ENCODE assay signal across 8 cellular contexts in genomic region chr1:155976062-155976912, GRCh38. TPM values are rescaled to one million over a fixed set of nuclear protein-coding genes. Genes with fewer than 3 reads are reported as not detected.
DNase-seq lines count a peak whose midpoint lies in the region; ATAC-seq and TF ChIP-seq lines count a peak whose summit lies in the region.

No MANE protein-coding gene starts in this region.

- H4K20me1 ChIP-seq in GM23338 (replicated peaks; ENCODE audit: insufficient read depth) = peaks cover 46% of the 10 kb centered on the region

- H3K4me1 ChIP-seq in GM23338 (ENCODE audit: insufficient read depth) = peaks cover 63% of the 10 kb centered on the region
- peaks cover 57 to 65% of the 10 kb centered on the region in 2 donors for H3K4me1 ChIP-seq in naive thymus-derived CD4-positive, alpha-beta T cell (ENCODE audit: control insufficient read depth in 2 of 2, insufficient read depth in 2 of 2, low read length in 2 of 2)

- H3K4me3 ChIP-seq in GM23338 (peak overlapping the region; percentile 96), epithelial cell of esophagus (ENCODE audit: low read length) (peak overlapping the region; percentile 80)
- peak overlapping the region; percentile 74 for H3K4me3 ChIP-seq in naive thymus-derived CD4-positive, alpha-beta T cell (ENCODE audit: low read length)

- intact Hi-C loops in naive thymus-derived CD4-positive, alpha-beta T cell (cut with micrococcal nuclease) = loop anchor here (1.0 to 5.0 kb wide), 6 partner anchors 9 to 289 kb away; partner anchors contain the start of genes DAP3 (in 1 of the 2), KHDC4 (in 1 of the 2), SSR2 (in 1 of the 2) and SYT11 (in 1 of the 2)

- H3K27ac Mint-ChIP-seq in GM23338 = peak overlapping the region; percentile 31
- peak overlapping the region; percentile 77 to 98 (median 95) for H3K27ac Mint-ChIP-seq in naive thymus-derived CD4-positive, alpha-beta T cell

- no peaks in the 10 kb centered on the region for H3K9me3 ChIP-seq in naive thymus-derived CD4-positive, alpha-beta T cell (ENCODE audit: control insufficient read depth in 2 of 3, low read length in 3 of 3)

- DNase-seq in GM23338 (ENCODE audit: low spot score) (peak; percentile 88), NCI-H82 treated with DMSO at 0.1 percent for 48 hours (lab: John Stamatoyannopoulos, UW; ENCODE audit: unreplicated experiment) (peak; percentile 82), epithelial cell of esophagus (ENCODE audit: low read depth) (peak; percentile 69), substantia nigra (lab: John Stamatoyannopoulos, UW) (peak in 29 of 49 donors; percentile 12 to 70 (median 37))
- DNase-seq in activated CD8-positive, alpha-beta memory T cell treated with anti-CD3 and anti-CD28 coated beads for 4 hours (ENCODE audit: low read depth in 2 of 2) = peak; percentile 42 to 58
- peak in 8 of 9 donors; percentile 61 to 79 (median 72) for DNase-seq in naive thymus-derived CD4-positive, alpha-beta T cell

- H3K9me2 ChIP-seq in GM23338 (ENCODE audit: insufficient read depth) = no peaks in the 10 kb centered on the region

- CTCF ChIA-PET in naive thymus-derived CD4-positive, alpha-beta T cell (lab: Charles Lee) = interaction anchor here (0.5 to 5.4 kb wide), 8 partner anchors 8 to 924 kb away, joined by 3 to 39 read pairs (median 6); partner anchors contain the start of gene KHDC4

- H3K9me3 Mint-ChIP-seq in GM23338 = no peaks in the 10 kb centered on the region
- peaks cover 0 to 4% (median 0%) of the 10 kb centered on the region in 11 donors for H3K9me3 Mint-ChIP-seq in naive thymus-derived CD4-positive, alpha-beta T cell

- peaks cover 72% of the 10 kb centered on the region for H3K4me1 Mint-ChIP-seq in GM23338
- H3K4me1 Mint-ChIP-seq in naive thymus-derived CD4-positive, alpha-beta T cell = peaks cover 61 to 79% (median 69%) of the 10 kb centered on the region in 7 donors

- H2AFZ ChIP-seq in GM23338 = no peak overlapping the region

- H3K79me2 ChIP-seq in GM23338 (replicated peaks; ENCODE audit: insufficient read depth) = peaks cover 65% of the 10 kb centered on the region

- POLR2A ChIA-PET in naive thymus-derived CD4-positive, alpha-beta T cell (lab: Charles Lee) = interaction anchor here (0.7 to 10.1 kb wide), 18 partner anchors 4 to 1817 kb away, joined by 3 to 144 read pairs (median 6); partner anchors contain the start of genes ARHGEF2, KHDC4, RXFP4 and SSR2

- TF ChIP-seq CTCF in GM23338 (conservative IDR thresholded peaks at IDR 0.05; ENCODE audit: low read depth in 2 of 2) (no peak), epithelial cell of esophagus (IDR thresholded peaks at IDR 0.05; ENCODE audit: insufficient read depth, low read depth, low read length, missing control alignments) (no peak)

- no peak overlapping the region for H3K27ac ChIP-seq in GM23338 (ENCODE audit: low read depth)
- peak overlapping the region; percentile 90 for H3K27ac ChIP-seq in naive thymus-derived CD4-positive, alpha-beta T cell (ENCODE audit: low read depth, low read length)
- peak overlapping the region; percentile 100 for H3K27ac ChIP-seq in substantia nigra (ENCODE audit: low read depth, low read length, poor library complexity, severe bottlenecking)

- H3K36me3 ChIP-seq in GM23338 (ENCODE audit: insufficient read depth) = no peaks in the 10 kb centered on the region
- H3K36me3 ChIP-seq in naive thymus-derived CD4-positive, alpha-beta T cell (ENCODE audit: control insufficient read depth in 2 of 3, insufficient read depth in 3 of 3, low read length in 3 of 3) = peaks cover 0 to 28% (median 0%) of the 10 kb centered on the region in 3 experiments

- H3F3A ChIP-seq in GM23338 (replicated peaks; ENCODE audit: low read depth) = peaks cover 22% of the 10 kb centered on the region

- peak; percentile 23 for ATAC-seq in GM23338
- ATAC-seq in naive thymus-derived CD4-positive, alpha-beta T cell = peak; percentile 29
- ATAC-seq in HG03354 (IDR thresholded peaks at IDR 0.05; ENCODE audit: poor library complexity, severe bottlenecking, unreplicated experiment) = no peak
- ATAC-seq in GM19395 (IDR thresholded peaks at IDR 0.05; ENCODE audit: unreplicated experiment) = no peak

- no peaks in the 10 kb centered on the region for H3K27me3 ChIP-seq in GM23338 (ENCODE audit: insufficient read depth)
- H3K27me3 ChIP-seq in naive thymus-derived CD4-positive, alpha-beta T cell (ENCODE audit: control insufficient read depth in 2 of 2, insufficient read depth in 2 of 2, low read length in 2 of 2) = no peaks in the 10 kb centered on the region

- H3K36me3 Mint-ChIP-seq in GM23338 (ENCODE audit: low read depth) = peaks cover 9% of the 10 kb centered on the region
- peaks cover 0 to 34% (median 14%) of the 10 kb centered on the region in 5 donors for H3K36me3 Mint-ChIP-seq in naive thymus-derived CD4-positive, alpha-beta T cell

- H3K27me3 Mint-ChIP-seq in GM23338 (ENCODE audit: insufficient read depth, low read depth, poor library complexity) = peaks cover 28% of the 10 kb centered on the region
- H3K27me3 Mint-ChIP-seq in naive thymus-derived CD4-positive, alpha-beta T cell = no peaks in the 10 kb centered on the region

- H3K4me2 ChIP-seq in GM23338 = peak overlapping the region; percentile 82

- H3K4me3 Mint-ChIP-seq in GM23338 = peak overlapping the region; percentile 84
- H3K4me3 Mint-ChIP-seq in naive thymus-derived CD4-positive, alpha-beta T cell = peak overlapping the region; percentile 89 to 98 (median 94)

TF ChIP-seq in GM23338, 12 proteins besides CTCF, POLR2A, EP300 and RAD21 (continues in another document):
- TF ChIP-seq CREB1 (CRISPR knock-in tag; IDR thresholded peaks at IDR 0.05; ENCODE audit: low read depth) (no peak), NANOG (IDR thresholded peaks at IDR 0.05; ENCODE audit: borderline replicate concordance) (no peak), POLR2AphosphoS5 (IDR thresholded peaks at IDR 0.05; ENCODE audit: low read depth) (no peak), EZH2phosphoT487 (IDR thresholded peaks at IDR 0.05; ENCODE audit: unreplicated experiment) (no peak), EZH2 (IDR thresholded peaks at IDR 0.05; ENCODE audit: low read depth, unreplicated experiment) (no peak), ZNF331 (CRISPR knock-in tag; IDR thresholded peaks at IDR 0.05; ENCODE audit: low read depth) (no peak)

RNA-seq across cellular contexts. Expression of gene ARHGEF2, which starts 2.1 kb away (rescaled TPM):
- 64.0 and 87.6 TPM in 2 replicates for total RNA-seq in GM23338 (2014; rRNA removed; shearing (Covaris generic))
- polyA plus RNA-seq in GM23338 (2016; fragmentation: Nextera tagmentation; extraction: Ambion mirVana) = 21.2 and 23.0 TPM in 2 replicates
- 100 to 1,000 TPM; 108 to 236 (median 182) TPM for total RNA-seq in naive thymus-derived CD4-positive, alpha-beta T cell
- 10 to 100 TPM; 17.0 to 28.5 TPM for polyA plus RNA-seq in naive thymus-derived CD4-positive, alpha-beta T cell

RNA-seq across cellular contexts. Expression of gene RXFP4, which starts 34.8 kb away (rescaled TPM):
- total RNA-seq in GM23338 (2014; rRNA removed; shearing (Covaris generic)) = not detected in 2 replicates
- 0.23 TPM in 1 of 2 replicates, not detected in the other for polyA plus RNA-seq in GM23338 (2016; fragmentation: Nextera tagmentation; extraction: Ambion mirVana)
- not detected for total RNA-seq in naive thymus-derived CD4-positive, alpha-beta T cell
- 1 to 10 TPM in 1 of 2 donors, under 1 TPM in 1; 0.60 to 1.3 TPM for polyA plus RNA-seq in naive thymus-derived CD4-positive, alpha-beta T cell

RNA-seq across cellular contexts. Expression of gene KHDC4, which starts 42.1 kb away (rescaled TPM):
- total RNA-seq in GM23338 (2014; rRNA removed; shearing (Covaris generic)) = 56.0 and 57.7 TPM in 2 replicates
- 41.2 and 47.1 TPM in 2 replicates for polyA plus RNA-seq in GM23338 (2016; fragmentation: Nextera tagmentation; extraction: Ambion mirVana)
- total RNA-seq in naive thymus-derived CD4-positive, alpha-beta T cell = 100 to 1,000 TPM in 2 of 5 experiments, 10 to 100 TPM in 3; 64.6 to 117 (median 79.8) TPM
- polyA plus RNA-seq in naive thymus-derived CD4-positive, alpha-beta T cell = 1 to 10 TPM; 8.1 to 9.3 TPM

RNA-seq across cellular contexts. Expression of gene SSR2, which starts 44.5 kb away (rescaled TPM):
- 270 and 291 TPM in 2 replicates for total RNA-seq in GM23338 (2014; rRNA removed; shearing (Covaris generic))
- polyA plus RNA-seq in GM23338 (2016; fragmentation: Nextera tagmentation; extraction: Ambion mirVana) = 130 and 136 TPM in 2 replicates
- 100 to 1,000 TPM; 207 to 278 (median 256) TPM for total RNA-seq in naive thymus-derived CD4-positive, alpha-beta T cell
- polyA plus RNA-seq in naive thymus-derived CD4-positive, alpha-beta T cell = 100 to 1,000 TPM; 366 to 393 TPM

Comparison
In these comparisons a context has a peak if more than half of its experiments do, and no peak if none do; other contexts are left out.
1. ATAC-seq: peak in GM23338 (single experiment) and naive thymus-derived CD4-positive, alpha-beta T cell (single experiment); none in HG03354 (single experiment) and GM19395 (single experiment).
2. DNase-seq: peak in every context shown above with its lines; median percentile 88 in GM23338; 82 in NCI-H82 treated with DMSO at 0.1 percent for 48 hours; 72 in naive thymus-derived CD4-positive, alpha-beta T cell; 69 in epithelial cell of esophagus; 50 in activated CD8-positive, alpha-beta memory T cell treated with anti-CD3 and anti-CD28 coated beads for 4 hours; 37 in substantia nigra.
3. Peak in every context shown above with its lines, with median percentiles within 50 percentile points of each other: H3K4me3 ChIP-seq.